In genomic region chr1:113142791-113143190, GRCh38 we compare ENCODE assay signal across 18 cellular contexts.
DNase-seq lines count a peak whose midpoint lies in the region; ATAC-seq and TF ChIP-seq lines count a peak whose summit lies in the region.
"Had no signal": no experiment of that assay in that cellular context is flagged by ENCODE, and none has a peak within 500 bp of the region (broad histone marks: within the 10 kb centered on the region; RNA-seq: fewer than 3 reads in every experiment).

No MANE protein-coding gene starts in this region.

- no peaks in the 10 kb centered on the region for H3K27me3 Mint-ChIP-seq in stimulated activated memory B cell treated with anti-CD40 and anti-IgM and Interleukin-4, amounts not matched to agents 10 μg/mL and 1 μg/mL and 100 μg/mL, for 72 hours
- H3K27me3 Mint-ChIP-seq: B cell had no signal

- TF ChIP-seq CTCF in astrocyte of the spinal cord (IDR thresholded peaks at IDR 0.05; ENCODE audit: low read depth, low read length) = no peak

- H3K36me3 Mint-ChIP-seq in stimulated activated memory B cell treated with anti-CD40 and anti-IgM and Interleukin-4, amounts not matched to agents 10 μg/mL and 1 μg/mL and 100 μg/mL, for 72 hours = no peaks in the 10 kb centered on the region

- in situ Hi-C loops in astrocyte of the spinal cord (cut with HindIII; ENCODE audit: low sequenced_read_pairs) = no loop called here

- ATAC-seq in stimulated activated memory B cell treated with anti-CD40 and anti-IgM and Interleukin-4, amounts not matched to agents 10 μg/mL and 1 μg/mL and 100 μg/mL, for 72 hours = no peak
- no peak for ATAC-seq in GM19463 (IDR thresholded peaks at IDR 0.05; ENCODE audit: unreplicated experiment)

- DNase-seq in Daoy (ENCODE audit: low read depth) (peak; percentile 23), Kasumi-1 (lab: John Stamatoyannopoulos, UW) (peak; percentile 45 to 63), astrocyte of the spinal cord (ENCODE audit: low read depth, low spot score) (peak; percentile 73), iris pigment epithelial cell (ENCODE audit: low read depth) (peak; percentile 70), GF-D8 (lab: John Stamatoyannopoulos, UW) (no peak), hepatic stellate cell (ENCODE audit: low spot score) (no peak)
- DNase-seq: activated CD4-positive, alpha-beta T cell treated with anti-CD3 and anti-CD28 coated beads for 1 hour; activated CD8-positive, alpha-beta memory T cell treated with anti-CD3 and anti-CD28 coated beads, Interleukin-2, amount 50 U/mL, for 48 hours; activated naive CD4-positive, alpha-beta T cell treated with anti-CD3 and anti-CD28 coated beads for 36 hours; effector memory CD4-positive, alpha-beta T cell; NCI-H2081; NCI-H748 treated with DMSO at 0.1 percent for 48 hours had no signal

- H3K4me3 Mint-ChIP-seq in stimulated activated memory B cell treated with anti-CD40 and anti-IgM and Interleukin-4, amounts not matched to agents 10 μg/mL and 1 μg/mL and 100 μg/mL, for 72 hours = no peak overlapping the region
- H3K4me3 Mint-ChIP-seq: activated naive CD4-positive, alpha-beta T cell treated with anti-CD3 and anti-CD28 coated beads for 36 hours; B cell; neural crest cell; T-helper 1 cell treated with Interleukin-12 subunit alpha and Interleukin-12 subunit beta and Interleukin-4 antibody, amounts not matched to agents 30 μg/mL and 1 μg/mL, for 36 hours had no signal

- no peak overlapping the region for H3K27ac Mint-ChIP-seq in stimulated activated memory B cell treated with anti-CD40 and anti-IgM and Interleukin-4, amounts not matched to agents 10 μg/mL and 1 μg/mL and 100 μg/mL, for 72 hours
- H3K27ac Mint-ChIP-seq: activated naive CD4-positive, alpha-beta T cell treated with anti-CD3 and anti-CD28 coated beads for 36 hours; B cell; T-helper 1 cell treated with Interleukin-12 subunit alpha and Interleukin-12 subunit beta and Interleukin-4 antibody, amounts not matched to agents 30 μg/mL and 1 μg/mL, for 36 hours had no signal

- no peaks in the 10 kb centered on the region for H3K9me3 Mint-ChIP-seq in stimulated activated memory B cell treated with anti-CD40 and anti-IgM and Interleukin-4, amounts not matched to agents 10 μg/mL and 1 μg/mL and 100 μg/mL, for 72 hours
- H3K9me3 Mint-ChIP-seq: activated naive CD4-positive, alpha-beta T cell treated with anti-CD3 and anti-CD28 coated beads for 36 hours; neural crest cell; T-helper 1 cell treated with Interleukin-12 subunit alpha and Interleukin-12 subunit beta and Interleukin-4 antibody, amounts not matched to agents 30 μg/mL and 1 μg/mL, for 36 hours had no signal

- peaks cover 9% of the 10 kb centered on the region for H3K4me1 Mint-ChIP-seq in stimulated activated memory B cell treated with anti-CD40 and anti-IgM and Interleukin-4, amounts not matched to agents 10 μg/mL and 1 μg/mL and 100 μg/mL, for 72 hours

- no peak overlapping the region for H3K4me3 ChIP-seq in astrocyte of the spinal cord (ENCODE audit: low read depth, low read length)
- H3K4me3 ChIP-seq: cardiac muscle cell had no signal

Comparison
In these comparisons a context has a peak if more than half of its experiments do, and no peak if none do; other contexts are left out.
1. DNase-seq: peak in Daoy (single experiment), Kasumi-1 (2 of 2), astrocyte of the spinal cord (single experiment) and iris pigment epithelial cell (single experiment); none in GF-D8 (single experiment) and hepatic stellate cell (single experiment).